In genomic region chr4:154743683-154744340, GRCh38 we compare ENCODE assay signal across 9 cellular contexts. TPM values are rescaled to one million over a fixed set of nuclear protein-coding genes. Genes with fewer than 3 reads are reported as not detected.
A peak's percentile ranks its signal among the peaks of the same experiment; 100 is the strongest.
DNase-seq lines count a peak whose midpoint lies in the region; ATAC-seq and TF ChIP-seq lines count a peak whose summit lies in the region.
"Had no signal": no experiment of that assay in that cellular context is flagged by ENCODE, and none has a peak within 500 bp of the region (broad histone marks: within the 10 kb centered on the region; RNA-seq: fewer than 3 reads in every experiment).

LRAT (plus strand) TSS chr4:154744000; CDS start chr4:154744327, 327 bp downstream.

- no peak within 1 kb of the TSS for H3K27ac Mint-ChIP-seq in activated CD4-positive, alpha-beta T cell treated with anti-CD3 and anti-CD28 coated beads for 36 hours
- H3K27ac Mint-ChIP-seq in activated T-helper 1 cell treated with anti-CD3 and anti-CD28 coated beads, Interleukin-12 subunit alpha, Interleukin-12 subunit beta, Interleukin-2, Interleukin-4 antibody, amounts not matched to agents 30 ng/mL and 10 ng/mL and 1 ng/mL, durations not matched to agents 14 hours and 24 hours and 36 hours: no peak within 1 kb of the TSS

- H3K9me3 Mint-ChIP-seq in activated CD4-positive, alpha-beta T cell treated with anti-CD3 and anti-CD28 coated beads for 36 hours (ENCODE audit: low read depth): no peaks in the 10 kb centered on the region
- no peaks in the 10 kb centered on the region for H3K9me3 Mint-ChIP-seq in activated T-helper 1 cell treated with anti-CD3 and anti-CD28 coated beads, Interleukin-12 subunit alpha, Interleukin-12 subunit beta, Interleukin-2, Interleukin-4 antibody, amounts not matched to agents 30 ng/mL and 10 ng/mL and 1 ng/mL, durations not matched to agents 14 hours and 24 hours and 36 hours

- peak within 1 kb of the TSS; percentile 64 for H3K4me3 Mint-ChIP-seq in activated CD4-positive, alpha-beta T cell treated with anti-CD3 and anti-CD28 coated beads for 36 hours
- H3K4me3 Mint-ChIP-seq in activated T-helper 1 cell treated with anti-CD3 and anti-CD28 coated beads, Interleukin-12 subunit alpha, Interleukin-12 subunit beta, Interleukin-2, Interleukin-4 antibody, amounts not matched to agents 30 ng/mL and 10 ng/mL and 1 ng/mL, durations not matched to agents 14 hours and 24 hours and 36 hours: peak within 1 kb of the TSS; percentile 85

- peaks cover 16% of the 10 kb centered on the region for H3K4me1 Mint-ChIP-seq in activated CD4-positive, alpha-beta T cell treated with anti-CD3 and anti-CD28 coated beads for 36 hours
- peaks cover 12% of the 10 kb centered on the region for H3K4me1 Mint-ChIP-seq in activated T-helper 1 cell treated with anti-CD3 and anti-CD28 coated beads, Interleukin-12 subunit alpha, Interleukin-12 subunit beta, Interleukin-2, Interleukin-4 antibody, amounts not matched to agents 30 ng/mL and 10 ng/mL and 1 ng/mL, durations not matched to agents 14 hours and 24 hours and 36 hours (ENCODE audit: low read depth)

- no peak for TF ChIP-seq POLR2A in gastroesophageal sphincter (IDR thresholded peaks at IDR 0.05)
- peak in 1 of 2 donors; percentile 17 for TF ChIP-seq POLR2A in uterus (IDR thresholded peaks at IDR 0.05)

- peak; percentile 67 for DNase-seq in activated CD4-positive, alpha-beta T cell treated with anti-CD3 and anti-CD28 coated beads for 36 hours
- DNase-seq in activated CD4-positive, alpha-beta T cell treated with anti-CD3 and anti-CD28 coated beads for 1 hour: no peak
- DNase-seq in NCI-H1930 (lab: John Stamatoyannopoulos, UW) (peak; percentile 14 to 48), uterus (no peak), NCI-H1694 treated with DMSO at 0.1 percent for 48 hours (lab: John Stamatoyannopoulos, UW) (no peak)
- peak; percentile 45 for DNase-seq in activated T-helper 1 cell treated with anti-CD3 and anti-CD28 coated beads, Interleukin-12 subunit alpha, Interleukin-12 subunit beta, Interleukin-2, Interleukin-4 antibody, amounts not matched to agents 30 ng/mL and 10 ng/mL and 1 ng/mL, durations not matched to agents 14 hours and 24 hours and 36 hours (ENCODE audit: low spot score)

- 2% methylated on average over 12 of the region's 55 CpGs; no CpG with 5 or more reads in 1 of the 2 donors for WGBS in gastroesophageal sphincter (ENCODE audit: low coverage in 1 of 2), 2 donors

- CTCF ChIA-PET in activated CD4-positive, alpha-beta T cell treated with anti-CD3 and anti-CD28 coated beads for 36 hours (lab: Charles Lee): interaction anchor here (1.0 kb wide), 1 partner anchor 24 kb away, joined by 3 read pairs; no protein-coding TSS in a partner anchor

- POLR2A ChIA-PET in activated CD4-positive, alpha-beta T cell treated with anti-CD3 and anti-CD28 coated beads for 36 hours (lab: Charles Lee): interaction anchor here (0.5 kb wide), 1 partner anchor 21 kb away, joined by 6 read pairs; no protein-coding TSS in a partner anchor

- intact Hi-C loops in activated CD4-positive, alpha-beta T cell treated with anti-CD3 and anti-CD28 coated beads for 36 hours (cut with DNase I, micrococcal nuclease): loop anchor here in 1 of 2 experiments (10.0 kb wide), 1 partner anchor 189 kb away; the partner anchor contains the start of gene PLRG1
- intact Hi-C loops in activated T-helper 1 cell treated with anti-CD3 and anti-CD28 coated beads, Interleukin-12 subunit alpha, Interleukin-12 subunit beta, Interleukin-2, Interleukin-4 antibody, amounts not matched to agents 30 ng/mL and 10 ng/mL and 1 ng/mL, durations not matched to agents 14 hours and 24 hours and 36 hours (cut with micrococcal nuclease): loop anchor here (1.0 to 10.0 kb wide), 5 partner anchors 189 to 952 kb away; partner anchors contain the start of genes DCHS2, GUCY1A1, MAP9 and PLRG1
- intact Hi-C loops in uterus (cut with DNase I; ENCODE audit: low total_unique reads): no loop called here

- H3K4me1 ChIP-seq in gastroesophageal sphincter (peaks cover 0 to 39% (median 10%) of the 10 kb centered on the region in 3 donors), neutrophil (ENCODE audit: control insufficient read depth in 1 of 2, insufficient read depth in 1 of 2, low read depth in 1 of 2, low read length in 1 of 2) (peaks cover 0 to 5% of the 10 kb centered on the region in 2 experiments), uterus (peaks cover 0 to 6% of the 10 kb centered on the region in 2 donors)

- H3K9me3 ChIP-seq in gastroesophageal sphincter (no peaks in the 10 kb centered on the region), neutrophil (no peaks in the 10 kb centered on the region), uterus (no peaks in the 10 kb centered on the region)

- H3K36me3 ChIP-seq in gastroesophageal sphincter (no peaks in the 10 kb centered on the region), neutrophil (no peaks in the 10 kb centered on the region), uterus (no peaks in the 10 kb centered on the region)

- H3K4me3 ChIP-seq in gastroesophageal sphincter (peak within 1 kb of the TSS; percentile 4 to 58), neutrophil (ENCODE audit: low read depth in 1 of 2, low read length in 1 of 2) (peak within 1 kb of the TSS; percentile 29 to 51), uterus (peak within 1 kb of the TSS; percentile 12 to 35)

- H3K27me3 ChIP-seq in gastroesophageal sphincter (peaks cover 58% of the 10 kb centered on the region), neutrophil (peaks cover 99% of the 10 kb centered on the region), uterus (peaks cover 4 to 17% of the 10 kb centered on the region in 2 donors)

- peak; percentile 87 for ATAC-seq in activated CD4-positive, alpha-beta T cell treated with anti-CD3 and anti-CD28 coated beads for 36 hours
- peak; percentile 68 for ATAC-seq in gastroesophageal sphincter

- TF ChIP-seq EP300 in gastroesophageal sphincter (IDR thresholded peaks at IDR 0.05): no peak

- no peak for TF ChIP-seq CTCF in gastroesophageal sphincter (IDR thresholded peaks at IDR 0.05)
- no peak for TF ChIP-seq CTCF in neutrophil (IDR thresholded peaks at IDR 0.05)
- no peak for TF ChIP-seq CTCF in uterus (IDR thresholded peaks at IDR 0.05)

- peaks cover 59% of the 10 kb centered on the region for H3K27me3 Mint-ChIP-seq in activated CD4-positive, alpha-beta T cell treated with anti-CD3 and anti-CD28 coated beads for 36 hours
- H3K27me3 Mint-ChIP-seq in activated T-helper 1 cell treated with anti-CD3 and anti-CD28 coated beads, Interleukin-12 subunit alpha, Interleukin-12 subunit beta, Interleukin-2, Interleukin-4 antibody, amounts not matched to agents 30 ng/mL and 10 ng/mL and 1 ng/mL, durations not matched to agents 14 hours and 24 hours and 36 hours (ENCODE audit: insufficient read depth): peaks cover 63% of the 10 kb centered on the region

- no peaks in the 10 kb centered on the region for H3K36me3 Mint-ChIP-seq in activated CD4-positive, alpha-beta T cell treated with anti-CD3 and anti-CD28 coated beads for 36 hours (ENCODE audit: low read depth)
- no peaks in the 10 kb centered on the region for H3K36me3 Mint-ChIP-seq in activated T-helper 1 cell treated with anti-CD3 and anti-CD28 coated beads, Interleukin-12 subunit alpha, Interleukin-12 subunit beta, Interleukin-2, Interleukin-4 antibody, amounts not matched to agents 30 ng/mL and 10 ng/mL and 1 ng/mL, durations not matched to agents 14 hours and 24 hours and 36 hours (ENCODE audit: low read depth)

- no peak within 1 kb of the TSS for H3K27ac ChIP-seq in gastroesophageal sphincter
- no peak within 1 kb of the TSS for H3K27ac ChIP-seq in neutrophil
- no peak within 1 kb of the TSS for H3K27ac ChIP-seq in uterus

RNA-seq across cellular contexts. Expression of gene LRAT, which starts in this region (rescaled TPM):
- not detected for total RNA-seq in activated CD4-positive, alpha-beta T cell treated with anti-CD3 and anti-CD28 coated beads for 36 hours
- total RNA-seq in activated T-helper 1 cell treated with anti-CD3 and anti-CD28 coated beads, Interleukin-12 subunit alpha, Interleukin-12 subunit beta, Interleukin-2, Interleukin-4 antibody, amounts not matched to agents 30 ng/mL and 10 ng/mL and 1 ng/mL, durations not matched to agents 14 hours and 24 hours and 36 hours: not detected in 2 replicates
- total RNA-seq in gastroesophageal sphincter (under 1 TPM in 2 of 4 donors, not detected in 2; 0.30 to 0.40 TPM), uterus (1 to 10 TPM in 2 of 4 donors, not detected in 2; 1.1 to 3.8 TPM)
- total RNA-seq: activated CD8-positive, alpha-beta memory T cell treated with anti-CD3 and anti-CD28 coated beads for 36 hours had no signal

Comparison
In these comparisons a context has a peak if more than half of its experiments do, and no peak if none do; other contexts are left out.
1. Peak in DNase-seq and ATAC-seq in activated CD4-positive, alpha-beta T cell treated with anti-CD3 and anti-CD28 coated beads for 36 hours; RNA of the gene not detected or under 1 TPM.
2. Peak in DNase-seq in activated T-helper 1 cell treated with anti-CD3 and anti-CD28 coated beads, Interleukin-12 subunit alpha, Interleukin-12 subunit beta, Interleukin-2, Interleukin-4 antibody, amounts not matched to agents 30 ng/mL and 10 ng/mL and 1 ng/mL, durations not matched to agents 14 hours and 24 hours and 36 hours; RNA of the gene not detected or under 1 TPM.
3. Peak in ATAC-seq and H3K4me3 ChIP-seq in gastroesophageal sphincter; RNA of the gene not detected or under 1 TPM.
4. DNase-seq: peak in NCI-H1930 (2 of 2); none in activated CD4-positive, alpha-beta T cell treated with anti-CD3 and anti-CD28 coated beads for 1 hour (single experiment), uterus (0 of 2) and NCI-H1694 treated with DMSO at 0.1 percent for 48 hours (single experiment).
5. Peak in every context shown above with its lines, with median percentiles within 50 percentile points of each other: H3K4me3 ChIP-seq.